In genomic region chr3:112619295-112619694, GRCh38 we compare ENCODE assay signal across 13 cellular contexts. TPM values are rescaled to one million over a fixed set of nuclear protein-coding genes. Genes with fewer than 3 reads are reported as not detected.
DNase-seq lines count a peak whose midpoint lies in the region; ATAC-seq and TF ChIP-seq lines count a peak whose summit lies in the region.
"Had no signal": no experiment of that assay in that cellular context is flagged by ENCODE, and none has a peak within 500 bp of the region (broad histone marks: within the 10 kb centered on the region; RNA-seq: fewer than 3 reads in every experiment).

No MANE protein-coding gene starts in this region.

- no peaks in the 10 kb centered on the region for H3K36me3 Mint-ChIP-seq in activated B cell treated with CpG ODN at 0.5 μM for 24 hours (ENCODE audit: low read depth)

- TF ChIP-seq CTCF in activated B cell treated with CpG ODN at 0.5 μM for 24 hours (IDR thresholded peaks at IDR 0.05): no peak
- no peak for TF ChIP-seq CTCF in heart right ventricle (IDR thresholded peaks at IDR 0.05)

- WGBS in heart right ventricle, 2 donors: 79 to 92% methylated on average over 2 of the region's 2 CpGs

- CTCF ChIA-PET in activated B cell treated with CpG ODN at 0.5 μM for 24 hours (lab: Charles Lee): interaction anchor here (0.6 kb wide), 1 partner anchor 21 kb away, joined by 3 read pairs; no protein-coding TSS in a partner anchor

- no peak overlapping the region for H3K27ac ChIP-seq in heart right ventricle
- H3K27ac ChIP-seq: hepatocyte, SK-N-MC had no signal

- no peaks in the 10 kb centered on the region for H3K9me3 Mint-ChIP-seq in activated B cell treated with CpG ODN at 0.5 μM for 24 hours

- H3K4me1 Mint-ChIP-seq in activated B cell treated with CpG ODN at 0.5 μM for 24 hours: no peaks in the 10 kb centered on the region

- H3K36me3 ChIP-seq in heart right ventricle: peaks cover 0 to 58% (median 0%) of the 10 kb centered on the region in 9 donors

- peak overlapping the region; percentile 41 for H3K27ac Mint-ChIP-seq in activated B cell treated with CpG ODN at 0.5 μM for 24 hours

- POLR2A ChIA-PET in activated B cell treated with CpG ODN at 0.5 μM for 24 hours (lab: Charles Lee): no interaction called here

- peak; percentile 49 for DNase-seq in EH (ENCODE audit: low read depth)
- DNase-seq in activated B cell treated with CpG ODN at 0.5 μM for 24 hours: no peak
- no peak for DNase-seq in LoVo (ENCODE audit: low spot score)
- DNase-seq in heart right ventricle: no peak
- no peak for DNase-seq in stimulated activated CD4-positive, alpha-beta T cell treated with anti-CD3 and anti-CD28 coated beads, Interleukin-1b, Interleukin-23, amount 100 ng/mL, for 48 hours
- DNase-seq: activated T-cell treated with anti-CD3 and anti-CD28 coated beads for 4 hours, NCI-H2171, substantia nigra had no signal

- H3K9me3 ChIP-seq in heart right ventricle: no peaks in the 10 kb centered on the region

- H3K27me3 Mint-ChIP-seq in activated B cell treated with CpG ODN at 0.5 μM for 24 hours: peaks cover 3% of the 10 kb centered on the region

- ATAC-seq in GM21360 (IDR thresholded peaks at IDR 0.05; ENCODE audit: unreplicated experiment): peak; percentile 60
- ATAC-seq in HG03095 (IDR thresholded peaks at IDR 0.05; ENCODE audit: unreplicated experiment): peak; percentile 84
- peak; percentile 40 for ATAC-seq in activated B cell treated with CpG ODN at 0.5 μM for 24 hours (ENCODE audit: low read depth)
- no peak for ATAC-seq in heart right ventricle
- no peak for ATAC-seq in HG03460 (IDR thresholded peaks at IDR 0.05; ENCODE audit: unreplicated experiment)

- H3K27me3 ChIP-seq in heart right ventricle: no peaks in the 10 kb centered on the region
- H3K27me3 ChIP-seq: hepatocyte had no signal

- no peak overlapping the region for H3K4me3 Mint-ChIP-seq in activated B cell treated with CpG ODN at 0.5 μM for 24 hours

- no peak overlapping the region for H3K4me3 ChIP-seq in heart right ventricle
- H3K4me3 ChIP-seq: hepatocyte, SK-N-MC had no signal

- intact Hi-C loops in activated B cell treated with CpG ODN at 0.5 μM for 24 hours (cut with micrococcal nuclease) (no loop called here), heart right ventricle (cut with DNase I) (no loop called here)

- H3K4me1 ChIP-seq in heart right ventricle: peaks cover 0 to 6% (median 0%) of the 10 kb centered on the region in 9 donors

RNA-seq across cellular contexts. Expression of gene CCDC80, which starts 21.6 kb away (rescaled TPM):
- not detected in 2 replicates for total RNA-seq in activated B cell treated with CpG ODN at 0.5 μM for 24 hours
- 100 to 1,000 TPM in 5 of 10 donors, 10 to 100 TPM in 5; 38.6 to 223 (median 99.3) TPM for total RNA-seq in heart right ventricle
- polyA plus RNA-seq in heart right ventricle: 10 to 100 TPM; 19.8 to 28.7 TPM

RNA-seq across cellular contexts. Expression of gene SLC35A5, which starts 57.5 kb away (rescaled TPM):
- total RNA-seq in activated B cell treated with CpG ODN at 0.5 μM for 24 hours (25.1 and 26.6 TPM in 2 replicates), heart right ventricle (10 to 100 TPM; 12.0 to 25.7 (median 15.1) TPM)
- 1 to 10 TPM; 6.1 to 9.2 TPM for polyA plus RNA-seq in heart right ventricle

RNA-seq across cellular contexts. Expression of gene ATG3, which starts 57.5 kb away (rescaled TPM):
- total RNA-seq in activated B cell treated with CpG ODN at 0.5 μM for 24 hours: 48.3 and 54.9 TPM in 2 replicates
- total RNA-seq in heart right ventricle: 10 to 100 TPM; 38.2 to 52.2 (median 42.8) TPM
- 10 to 100 TPM; 14.0 to 64.3 TPM for polyA plus RNA-seq in heart right ventricle

Comparison
In these comparisons a context has a peak if more than half of its experiments do, and no peak if none do; other contexts are left out.
1. ATAC-seq: peak in GM21360 (single experiment), HG03095 (single experiment) and activated B cell treated with CpG ODN at 0.5 μM for 24 hours (single experiment); none in heart right ventricle (0 of 8) and HG03460 (single experiment).
2. RNA of gene CCDC80, which starts 21.6 kb away (total RNA-seq): 38.6 to 223 TPM in heart right ventricle; not detected in activated B cell treated with CpG ODN at 0.5 μM for 24 hours; every median in the first group is over 10 times any median in the second.